Comparison of ENCODE assay signal across 8 cellular contexts in the genomic region with DNA sequence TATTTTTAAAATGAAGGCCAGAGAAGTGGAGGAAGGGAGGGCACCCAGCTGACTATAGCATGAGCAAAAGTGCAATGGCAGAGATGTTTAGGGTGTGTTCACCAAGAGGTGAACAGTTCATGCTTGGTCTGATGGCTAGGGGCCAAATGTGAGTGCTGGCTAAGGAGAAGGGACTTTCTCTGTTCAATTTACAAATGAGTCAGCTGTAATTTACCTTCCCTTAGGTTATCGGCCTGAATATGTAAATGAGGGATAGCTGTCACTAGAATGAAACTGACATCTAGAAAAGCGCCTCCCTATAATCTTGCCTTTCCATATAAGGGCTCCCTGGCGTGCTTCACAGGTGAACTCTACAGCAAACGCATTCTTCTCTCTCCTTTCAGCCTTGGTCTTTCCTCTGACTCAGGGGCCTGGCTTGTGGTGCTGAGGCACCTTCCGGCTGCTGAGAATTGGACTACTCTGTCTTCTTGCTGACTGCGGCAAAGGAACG.
A peak's percentile ranks its signal among the peaks of the same experiment; 100 is the strongest.
DNase-seq lines count a peak whose midpoint lies in the region; ATAC-seq, FAIRE-seq and TF ChIP-seq lines count a peak whose summit lies in the region.

No MANE protein-coding gene starts in this region.

- H3K9me3 ChIP-seq in MG63: no peaks in the 10 kb centered on the region

- FAIRE-seq in GM12892 (lab: Jason Lieb, UNC): peak; percentile 92

- no peak for TF ChIP-seq POLR2A in GM12892 (IDR thresholded peaks at IDR 0.05; ENCODE audit: low read depth, low read length)

- peak; percentile 90 for ATAC-seq in GM21825 (IDR thresholded peaks at IDR 0.05; ENCODE audit: unreplicated experiment)

- no peaks in the 10 kb centered on the region for H3K27me3 ChIP-seq in MG63

- no peak overlapping the region for H3K4me3 ChIP-seq in MG63

- DNase-seq in GM12892 (ENCODE audit: insufficient read length) (peak; percentile 37), MG63 (peak; percentile 43), dedifferentiated amniotic fluid mesenchymal stem cell (ENCODE audit: extremely low spot score) (no peak), head of caudate nucleus (no peak), Ammon's horn (ENCODE audit: low spot score) (no peak)
- peak; percentile 89 for DNase-seq in activated effector memory CD4-positive, alpha-beta T cell treated with anti-CD3 and anti-CD28 coated beads, Interleukin-2, amount 50 U/mL, for 16 hours
- DNase-seq in stimulated activated CD4-positive, alpha-beta T cell treated with anti-CD3 and anti-CD28 coated beads, Interleukin-4, amount 100 ng/mL, for 1 hour: peak; percentile 57

- intact Hi-C loops in head of caudate nucleus (cut with DNase I): no loop called here

- H3K36me3 ChIP-seq in MG63: no peaks in the 10 kb centered on the region

Comparison
In these comparisons a context has a peak if more than half of its experiments do, and no peak if none do; other contexts are left out.
1. DNase-seq: peak in GM12892 (single experiment), MG63 (single experiment), activated effector memory CD4-positive, alpha-beta T cell treated with anti-CD3 and anti-CD28 coated beads, Interleukin-2, amount 50 U/mL, for 16 hours (single experiment) and stimulated activated CD4-positive, alpha-beta T cell treated with anti-CD3 and anti-CD28 coated beads, Interleukin-4, amount 100 ng/mL, for 1 hour (single experiment); none in dedifferentiated amniotic fluid mesenchymal stem cell (single experiment), head of caudate nucleus (0 of 42) and Ammon's horn (single experiment).